Comparison of ENCODE assay signal across 8 cellular contexts in the genomic region with DNA sequence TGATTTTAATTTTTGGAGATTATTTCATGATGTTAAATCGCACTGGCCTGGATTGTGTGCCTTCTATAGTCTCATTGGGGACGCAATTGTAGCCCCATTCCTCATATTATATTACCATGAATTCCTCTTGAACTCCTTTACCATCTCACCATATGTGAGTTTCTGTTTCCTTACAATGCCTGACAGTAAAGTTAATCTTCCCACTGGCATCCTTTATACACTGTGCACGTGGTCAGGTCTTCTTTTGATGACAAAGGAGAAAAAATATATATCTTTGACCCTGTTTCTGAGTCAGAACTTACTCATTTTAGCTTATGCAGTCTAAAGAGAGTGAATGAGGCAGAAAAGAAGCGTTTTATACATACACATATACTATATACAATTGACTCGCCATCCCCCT. TPM values are rescaled to one million over a fixed set of nuclear protein-coding genes. Genes with fewer than 3 reads are reported as not detected.
DNase-seq lines count a peak whose midpoint lies in the region; ATAC-seq and TF ChIP-seq lines count a peak whose summit lies in the region.

No MANE protein-coding gene starts in this region.

- H3K27ac ChIP-seq in VCaP (peak overlapping the region; percentile 78), right cardiac atrium (ENCODE audit: low read length) (no peak overlapping the region), subcutaneous abdominal adipose tissue (ENCODE audit: low read depth, low read length) (no peak overlapping the region)

- peaks cover 6% of the 10 kb centered on the region for H3K27me3 Mint-ChIP-seq in activated CD8-positive, alpha-beta memory T cell treated with anti-CD3 and anti-CD28 coated beads, Interleukin-2, amount 10 ng/mL, durations not matched to agents 7 days and 5 days

- CTCF ChIA-PET in activated CD8-positive, alpha-beta memory T cell treated with anti-CD3 and anti-CD28 coated beads, Interleukin-2, amount 10 ng/mL, durations not matched to agents 7 days and 5 days (lab: Charles Lee), result interaction anchor here (0.5 to 1.1 kb wide), 2 partner anchors 137 to 225 kb away, joined by 3 read pairs; no protein-coding TSS in a partner anchor

- 58% methylated on average over 5 of the region's 5 CpGs for WGBS in right cardiac atrium

- intact Hi-C loops in right cardiac atrium (cut with DNase I), result no loop called here

- no peaks in the 10 kb centered on the region for H3K9me3 ChIP-seq in right cardiac atrium (ENCODE audit: control insufficient read depth, low read length)
- no peaks in the 10 kb centered on the region for H3K9me3 ChIP-seq in subcutaneous abdominal adipose tissue (ENCODE audit: control insufficient read depth in 5 of 5, low read length in 5 of 5)

- no peak for ATAC-seq in activated CD8-positive, alpha-beta memory T cell treated with anti-CD3 and anti-CD28 coated beads, Interleukin-2, amount 10 ng/mL, durations not matched to agents 7 days and 5 days
- no peak for ATAC-seq in right cardiac atrium

- TF ChIP-seq CTCF in VCaP (conservative IDR thresholded peaks at IDR 0.05), result no peak

- peak overlapping the region in 3 of 5 donors; percentile 67 to 77 (median 75) for H3K9ac ChIP-seq in subcutaneous abdominal adipose tissue (ENCODE audit: low read length in 5 of 5)

- peak overlapping the region; percentile 86 for H3K4me3 Mint-ChIP-seq in activated CD8-positive, alpha-beta memory T cell treated with anti-CD3 and anti-CD28 coated beads, Interleukin-2, amount 10 ng/mL, durations not matched to agents 7 days and 5 days

- peak overlapping the region; percentile 12 for H3K27ac Mint-ChIP-seq in activated CD8-positive, alpha-beta memory T cell treated with anti-CD3 and anti-CD28 coated beads, Interleukin-2, amount 10 ng/mL, durations not matched to agents 7 days and 5 days

- no peaks in the 10 kb centered on the region for H3K9me3 Mint-ChIP-seq in activated CD8-positive, alpha-beta memory T cell treated with anti-CD3 and anti-CD28 coated beads, Interleukin-2, amount 10 ng/mL, durations not matched to agents 7 days and 5 days (ENCODE audit: low read depth)

- no peaks in the 10 kb centered on the region for H3K4me1 ChIP-seq in right cardiac atrium (ENCODE audit: control insufficient read depth, insufficient read depth, low read length)
- peaks cover 2 to 23% (median 16%) of the 10 kb centered on the region in 5 donors for H3K4me1 ChIP-seq in subcutaneous abdominal adipose tissue (ENCODE audit: control insufficient read depth in 5 of 5, insufficient read depth in 5 of 5, low read length in 5 of 5)

- peaks cover 19% of the 10 kb centered on the region for H3K4me1 Mint-ChIP-seq in activated CD8-positive, alpha-beta memory T cell treated with anti-CD3 and anti-CD28 coated beads, Interleukin-2, amount 10 ng/mL, durations not matched to agents 7 days and 5 days

- peaks cover 5% of the 10 kb centered on the region for H3K36me3 Mint-ChIP-seq in activated CD8-positive, alpha-beta memory T cell treated with anti-CD3 and anti-CD28 coated beads, Interleukin-2, amount 10 ng/mL, durations not matched to agents 7 days and 5 days

- H3K36me3 ChIP-seq in subcutaneous abdominal adipose tissue (ENCODE audit: control insufficient read depth in 5 of 5, insufficient read depth in 5 of 5, low read length in 5 of 5), result no peaks in the 10 kb centered on the region

- H3K4me3 ChIP-seq in right cardiac atrium (ENCODE audit: low read length) (peak overlapping the region; percentile 68), subcutaneous abdominal adipose tissue (ENCODE audit: low read depth in 1 of 5, low read length in 5 of 5) (peak overlapping the region; percentile 57 to 91 (median 70))

- DNase-seq in activated CD8-positive, alpha-beta memory T cell treated with anti-CD3 and anti-CD28 coated beads, Interleukin-2, amount 10 ng/mL, durations not matched to agents 7 days and 5 days, result no peak
- no peak for DNase-seq in activated CD8-positive, alpha-beta memory T cell treated with anti-CD3 and anti-CD28 coated beads for 24 hours
- DNase-seq in right cardiac atrium (no peak), amniotic stem cell (lab: John Stamatoyannopoulos, UW) (no peak), NCI-H524 treated with DMSO at 0.1 percent for 48 hours (lab: John Stamatoyannopoulos, UW) (no peak), epidermal melanocyte (ENCODE audit: insufficient read length, low spot score) (no peak)

- no peaks in the 10 kb centered on the region for H3K27me3 ChIP-seq in right cardiac atrium (ENCODE audit: control insufficient read depth, insufficient read depth)
- H3K27me3 ChIP-seq in subcutaneous abdominal adipose tissue (ENCODE audit: control insufficient read depth in 5 of 5, insufficient read depth in 4 of 5, low read length in 5 of 5), result no peaks in the 10 kb centered on the region

RNA-seq across cellular contexts. Expression of a gene that starts 0.8 kb away (rescaled TPM):
- 1 to 10 TPM; 7.8 to 8.0 TPM for total RNA-seq in activated CD8-positive, alpha-beta memory T cell treated with anti-CD3 and anti-CD28 coated beads, Interleukin-2, amount 10 ng/mL, durations not matched to agents 7 days and 5 days
- total RNA-seq in right cardiac atrium, result 10 to 100 TPM in 3 of 4 donors, 1 to 10 TPM in 1; 9.9 to 18.4 (median 10.5) TPM
- 3.2 TPM for polyA plus RNA-seq in right cardiac atrium
